ENCODE assay signal across 26 cellular contexts in the genomic region with DNA sequence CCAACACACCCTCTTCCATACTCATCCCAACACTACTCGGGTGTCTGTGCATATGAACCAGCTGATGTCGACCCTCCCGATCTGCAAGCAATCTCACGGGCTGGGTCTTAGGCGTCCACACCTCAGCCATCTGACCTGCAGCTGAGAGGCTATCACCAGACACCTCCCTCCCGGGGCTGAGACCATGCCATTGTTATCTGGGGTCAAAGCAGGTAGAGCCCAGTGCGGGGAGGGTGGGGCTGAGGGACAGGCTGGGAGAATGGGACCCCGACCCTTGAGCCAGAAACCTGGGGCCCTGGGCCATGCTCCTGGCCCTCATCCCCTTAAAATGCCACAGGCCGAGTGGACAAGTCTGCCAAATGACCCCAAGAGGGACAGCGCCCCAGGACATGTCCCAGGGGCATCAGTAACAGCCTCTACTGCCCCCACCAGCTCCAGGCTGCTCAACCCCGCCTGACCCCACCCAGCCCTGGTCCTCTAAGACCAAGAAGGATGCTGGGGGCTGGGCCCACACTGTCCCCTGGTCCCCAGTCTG.
"Had no signal": no experiment of that assay in that cellular context is flagged by ENCODE, and none has a peak within 500 bp of the region (broad histone marks: within the 10 kb centered on the region; RNA-seq: fewer than 3 reads in every experiment).

No MANE protein-coding gene starts in this region.

- ATAC-seq: stimulated activated effector memory CD8-positive, alpha-beta T cell treated with anti-CD3 and anti-CD28 coated beads, Interleukin-12 subunit alpha, Interleukin-12 subunit beta, amount 100 ng/mL, for 72 hours; stimulated activated memory B cell treated with anti-CD40 and anti-IgM and Interleukin-4, amounts not matched to agents 10 μg/mL and 1 μg/mL and 100 μg/mL, for 72 hours; stimulated activated naive B cell treated with anti-CD40 and anti-IgM and Interleukin-4, amounts not matched to agents 10 μg/mL and 1 μg/mL and 100 μg/mL, for 72 hours; stimulated activated naive CD8-positive, alpha-beta T cell treated with anti-CD3 and anti-CD28 coated beads, Interleukin-15, amount 100 ng/mL, for 72 hours; stimulated activated naive CD8-positive, alpha-beta T cell treated with anti-CD3 and anti-CD28 coated beads, Interleukin-15, Interleukin-2, amounts not matched to agents 100 U/mL and 50 U/mL, for 24 hours; upper lobe of right lung had no signal

- DNase-seq: stimulated activated CD4-positive, alpha-beta T cell treated with anti-CD3 and anti-CD28 coated beads, Interleukin-2, amount 100 ng/mL, for 48 hours; stimulated activated CD4-positive, alpha-beta T cell treated with anti-CD3 and anti-CD28 coated beads, Interleukin-4, amount 100 ng/mL, for 1 hour; stimulated activated CD4-positive, alpha-beta T cell treated with anti-CD3 and anti-CD28 coated beads, Interleukin-4, amount 100 ng/mL, for 24 hours; stimulated activated CD4-positive, alpha-beta T cell treated with anti-CD3 and anti-CD28 coated beads, Interleukin-4, amount 100 ng/mL, for 4 hours; stimulated activated CD8-positive, alpha-beta memory T cell treated with anti-CD3 and anti-CD28 coated beads, Interleukin-4, amount 100 ng/mL, for 48 hours; stimulated activated naive B cell treated with anti-CD40 and anti-IgM and Interleukin-4, amounts not matched to agents 10 μg/mL and 1 μg/mL and 100 μg/mL, for 72 hours; stimulated activated naive CD4-positive, alpha-beta T cell; stimulated activated naive CD4-positive, alpha-beta T cell treated with Interleukin-2 at 50 U/mL for 16 hours; stimulated activated naive CD8-positive, alpha-beta T cell treated with anti-CD3 and anti-CD28 coated beads, Interleukin-15, amount 100 ng/mL, for 72 hours; stimulated activated naive CD8-positive, alpha-beta T cell treated with anti-CD3 and anti-CD28 coated beads, Interleukin-15, Interleukin-2, amounts not matched to agents 100 U/mL and 50 U/mL, for 24 hours; stomach; substantia nigra; thyroid gland; tibial artery; transverse colon; trophoblast cell; upper lobe of left lung; upper lobe of right lung; uterus had no signal

- H3K9me3 ChIP-seq: stomach, suprapubic skin, testis, thoracic aorta, thyroid gland, tibial artery, tibial nerve, transverse colon, upper lobe of left lung, upper lobe of right lung, uterus, vagina had no signal

- H3K27ac ChIP-seq: stomach, suprapubic skin, testis, thoracic aorta, tibial artery, tibial nerve, transverse colon, upper lobe of left lung, upper lobe of right lung, uterus, vagina had no signal

- H3K4me1 ChIP-seq: stomach, suprapubic skin, testis, tibial artery, tibial nerve, transverse colon, upper lobe of right lung, uterus, vagina had no signal

- H3K4me3 ChIP-seq: stomach, suprapubic skin, testis, thoracic aorta, thyroid gland, tibial artery, tibial nerve, transverse colon, upper lobe of left lung, upper lobe of right lung, uterus, vagina had no signal

- H3K36me3 ChIP-seq: stomach, suprapubic skin, thoracic aorta, thyroid gland, tibial artery, tibial nerve, transverse colon, upper lobe of left lung, upper lobe of right lung, uterus, vagina had no signal

- H3K27me3 ChIP-seq: stomach, suprapubic skin, testis, thyroid gland, tibial nerve, transverse colon, upper lobe of left lung, upper lobe of right lung, uterus, vagina had no signal
